Comparison of ENCODE assay signal across 1 cellular context in the genomic region with DNA sequence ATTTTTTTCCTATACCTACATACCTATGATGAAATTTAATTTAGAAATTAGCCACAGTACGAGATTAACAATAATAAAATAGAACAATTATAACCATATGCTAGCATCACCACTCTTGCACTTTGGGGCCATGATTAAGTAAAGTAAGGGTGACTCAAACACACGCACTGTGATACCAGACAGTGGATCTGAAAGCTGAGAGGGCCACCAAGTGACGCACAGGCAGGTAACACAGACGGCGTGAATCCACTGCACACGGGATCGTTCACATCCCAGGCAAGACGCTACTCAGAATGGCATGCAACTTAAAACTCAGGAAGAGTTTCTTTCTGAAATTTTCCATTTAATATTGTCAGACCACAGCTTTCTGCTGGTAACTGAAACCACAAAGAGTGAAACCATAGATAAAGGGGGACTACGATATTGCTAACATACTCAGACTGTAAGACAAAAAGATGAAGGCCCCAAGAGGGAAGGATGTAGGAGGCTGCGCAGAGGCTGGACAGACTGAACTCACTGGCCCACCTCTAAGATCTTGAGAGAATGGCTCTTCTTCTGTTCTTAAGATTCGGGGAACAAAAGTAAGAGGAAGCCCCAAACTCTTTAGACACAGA.
TF ChIP-seq lines count a peak whose summit lies in the region.

No MANE protein-coding gene starts in this region.

TF ChIP-seq in SK-N-SH, 30 proteins besides CTCF, POLR2A, EP300 and RAD21 (continued from another document):
- TF ChIP-seq, protein P1, sequence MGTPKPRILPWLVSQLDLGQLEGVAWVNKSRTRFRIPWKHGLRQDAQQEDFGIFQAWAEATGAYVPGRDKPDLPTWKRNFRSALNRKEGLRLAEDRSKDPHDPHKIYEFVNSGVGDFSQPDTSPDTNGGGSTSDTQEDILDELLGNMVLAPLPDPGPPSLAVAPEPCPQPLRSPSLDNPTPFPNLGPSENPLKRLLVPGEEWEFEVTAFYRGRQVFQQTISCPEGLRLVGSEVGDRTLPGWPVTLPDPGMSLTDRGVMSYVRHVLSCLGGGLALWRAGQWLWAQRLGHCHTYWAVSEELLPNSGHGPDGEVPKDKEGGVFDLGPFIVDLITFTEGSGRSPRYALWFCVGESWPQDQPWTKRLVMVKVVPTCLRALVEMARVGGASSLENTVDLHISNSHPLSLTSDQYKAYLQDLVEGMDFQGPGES (IDR thresholded peaks at IDR 0.05; ENCODE audit: low read depth, low read length) = no peak
- no peak for TF ChIP-seq POLR2AphosphoS5 (IDR thresholded peaks at IDR 0.05; ENCODE audit: low read depth, low read length)
- no peak for TF ChIP-seq RCOR1 (IDR thresholded peaks at IDR 0.05; ENCODE audit: low read length)
- no peak for TF ChIP-seq EZH2phosphoT487 (IDR thresholded peaks at IDR 0.05; ENCODE audit: borderline replicate concordance, low read depth)
- no peak for TF ChIP-seq FOXJ3 (CRISPR knock-in tag; IDR thresholded peaks at IDR 0.05)
- TF ChIP-seq YY1 (IDR thresholded peaks at IDR 0.05; ENCODE audit: low read depth) = no peak
